In genomic region chr10:27783660-27784059, GRCh38 we compare ENCODE assay signal across 8 cellular contexts. TPM values are rescaled to one million over a fixed set of nuclear protein-coding genes. Genes with fewer than 3 reads are reported as not detected.
DNase-seq lines count a peak whose midpoint lies in the region; ATAC-seq, FAIRE-seq and TF ChIP-seq lines count a peak whose summit lies in the region.

No MANE protein-coding gene starts in this region.

- no peak for ATAC-seq in HG03521 (IDR thresholded peaks at IDR 0.05; ENCODE audit: unreplicated experiment)

- TF ChIP-seq CTCF in BJ (IDR thresholded peaks at IDR 0.05; ENCODE audit: insufficient read depth, low read depth, low read length), result peak; percentile 48
- TF ChIP-seq CTCF in endodermal cell (conservative IDR thresholded peaks at IDR 0.05), result peak; percentile 81

- H3K4me3 ChIP-seq in BJ (ENCODE audit: low read depth, low read length), result no peak overlapping the region
- H3K4me3 ChIP-seq in SJCRH30, result no peak overlapping the region
- H3K4me3 ChIP-seq in endodermal cell (ENCODE audit: low read length), result no peak overlapping the region

- CTCF ChIA-PET in BJ (lab: Yijun Ruan, JAX), result interaction anchor here (0.6 to 2.6 kb wide), 4 partner anchors 9 to 15 kb away, joined by 3 to 8 read pairs (median 5); no protein-coding TSS in a partner anchor

- H3K9me3 Mint-ChIP-seq in endodermal cell, result peaks cover 10% of the 10 kb centered on the region

- TF ChIP-seq POLR2A in H54 (IDR thresholded peaks at IDR 0.05; ENCODE audit: low read depth, low read length), result no peak

- H3K9ac ChIP-seq in endodermal cell (ENCODE audit: extremely low read depth, low read length, poor library complexity, severe bottlenecking), result no peak overlapping the region

- H3K27me3 ChIP-seq in BJ (ENCODE audit: control insufficient read depth, insufficient read depth, low read length) (no peaks in the 10 kb centered on the region), SJCRH30 (no peaks in the 10 kb centered on the region), endodermal cell (ENCODE audit: control insufficient read depth, insufficient read depth, low read length, poor library complexity, severe bottlenecking) (peaks cover 7% of the 10 kb centered on the region)

- H3K36me3 Mint-ChIP-seq in endodermal cell (ENCODE audit: low read depth), result no peaks in the 10 kb centered on the region

- WGBS in endodermal cell (ENCODE audit: insufficient coverage in 1 of 2, insufficient read length in 1 of 2), 2 experiments, result 40% methylated on average over 1 of the region's 1 CpG; no CpG with 5 or more reads in 1 of the 2 experiments

- POLR2A ChIA-PET in BJ (lab: Charles Lee), result no interaction called here

- H3K36me3 ChIP-seq in BJ (ENCODE audit: control insufficient read depth, insufficient read depth, low read length) (no peaks in the 10 kb centered on the region), SJCRH30 (no peaks in the 10 kb centered on the region), endodermal cell (ENCODE audit: control insufficient read depth, insufficient read depth, low read length) (no peaks in the 10 kb centered on the region)

- no peaks in the 10 kb centered on the region for H3K4me1 ChIP-seq in SJCRH30
- no peaks in the 10 kb centered on the region for H3K4me1 ChIP-seq in endodermal cell (ENCODE audit: control insufficient read depth, insufficient read depth, low read length)

- no peak overlapping the region for H3K4me3 Mint-ChIP-seq in endodermal cell

- H3K4me1 Mint-ChIP-seq in endodermal cell, result peaks cover 2% of the 10 kb centered on the region

- H3K27ac Mint-ChIP-seq in endodermal cell, result no peak overlapping the region

- H3K9me3 ChIP-seq in SJCRH30 (replicated peaks) (no peaks in the 10 kb centered on the region), endodermal cell (ENCODE audit: control insufficient read depth, low read length) (no peaks in the 10 kb centered on the region)

- H3K27me3 Mint-ChIP-seq in endodermal cell (ENCODE audit: insufficient read depth), result peaks cover 5% of the 10 kb centered on the region

- DNase-seq in BJ (ENCODE audit: low read depth) (peak; percentile 10), H54 (ENCODE audit: insufficient read length, low spot score) (peak; percentile 33), SJCRH30 (peak; percentile 56 to 78), endodermal cell (peak; percentile 86), occipital lobe (lab: John Stamatoyannopoulos, UW) (no peak), nucleus accumbens (lab: John Stamatoyannopoulos, UW) (no peak)
- peak; percentile 2 to 8 for DNase-seq in stimulated activated CD4-positive, alpha-beta T cell treated with anti-CD3 and anti-CD28 coated beads, Interleukin-12 subunit alpha, Interleukin-12 subunit beta, amount 100 ng/mL, for 24 hours (ENCODE audit: low read depth in 2 of 2)

- FAIRE-seq in H54 (lab: Jason Lieb, UNC), result peak; percentile 91

- no peak overlapping the region for H3K27ac ChIP-seq in SJCRH30
- no peak overlapping the region for H3K27ac ChIP-seq in endodermal cell (ENCODE audit: low read depth, low read length)

RNA-seq across cellular contexts. Expression of gene MKX, which starts 38.0 kb away (rescaled TPM):
- 68.1 and 72.9 TPM in 2 replicates for polyA plus RNA-seq in BJ (2011; rRNA removed)
- polyA minus RNA-seq in BJ (2011; rRNA and poly(A)+ RNA removed), result 55.5 and 62.4 TPM in 2 replicates
- total RNA-seq in SJCRH30 (2014; rRNA removed; shearing (Covaris generic)), result 2.2 and 2.5 TPM in 2 replicates
- total RNA-seq in endodermal cell (under 1 TPM; 0.29 to 0.55 TPM), occipital lobe (0.94 TPM)
- polyA plus RNA-seq in endodermal cell (2013, experiment 1 of 2), result 0.14 TPM
- 0.17 TPM for polyA plus RNA-seq in endodermal cell (2013, experiment 2 of 2)

Comparison
In these comparisons a context has a peak if more than half of its experiments do, and no peak if none do; other contexts are left out.
1. DNase-seq: peak in BJ (single experiment), H54 (single experiment), SJCRH30 (2 of 2), endodermal cell (single experiment) and stimulated activated CD4-positive, alpha-beta T cell treated with anti-CD3 and anti-CD28 coated beads, Interleukin-12 subunit alpha, Interleukin-12 subunit beta, amount 100 ng/mL, for 24 hours (2 of 2); none in occipital lobe (single experiment) and nucleus accumbens (0 of 56).